ENCODE assay signal across 8 cellular contexts in genomic region chr2:120442541-120442922, GRCh38.
A peak's percentile ranks its signal among the peaks of the same experiment; 100 is the strongest.
DNase-seq lines count a peak whose midpoint lies in the region; ATAC-seq and TF ChIP-seq lines count a peak whose summit lies in the region.

No MANE protein-coding gene starts in this region.

- H2AFZ ChIP-seq in osteoblast (ENCODE audit: low read length), result peak overlapping the region; percentile 25

- H3K4me3 Mint-ChIP-seq in CD8-positive, alpha-beta memory T cell, result peak overlapping the region in 2 of 7 donors; percentile 32 to 34
- H3K4me3 Mint-ChIP-seq in activated T-helper 1 cell treated with anti-CD3 and anti-CD28 coated beads, Interleukin-12 subunit alpha, Interleukin-12 subunit beta, Interleukin-2, Interleukin-4 antibody, amounts not matched to agents 30 ng/mL and 10 ng/mL and 1 ng/mL, durations not matched to agents 14 hours and 24 hours and 36 hours, result peak overlapping the region; percentile 30
- H3K4me3 Mint-ChIP-seq in stimulated activated memory B cell treated with anti-CD40 and anti-IgM and Interleukin-4, amounts not matched to agents 10 μg/mL and 1 μg/mL and 100 μg/mL, for 72 hours, result no peak overlapping the region

- no peaks in the 10 kb centered on the region for H4K20me1 ChIP-seq in osteoblast (ENCODE audit: insufficient read depth, low read length)

- peaks cover 34 to 75% of the 10 kb centered on the region in 2 donors for H3K27me3 Mint-ChIP-seq in CD8-positive, alpha-beta memory T cell
- peaks cover 43% of the 10 kb centered on the region for H3K27me3 Mint-ChIP-seq in activated T-helper 1 cell treated with anti-CD3 and anti-CD28 coated beads, Interleukin-12 subunit alpha, Interleukin-12 subunit beta, Interleukin-2, Interleukin-4 antibody, amounts not matched to agents 30 ng/mL and 10 ng/mL and 1 ng/mL, durations not matched to agents 14 hours and 24 hours and 36 hours (ENCODE audit: insufficient read depth)
- H3K27me3 Mint-ChIP-seq in stimulated activated memory B cell treated with anti-CD40 and anti-IgM and Interleukin-4, amounts not matched to agents 10 μg/mL and 1 μg/mL and 100 μg/mL, for 72 hours, result peaks cover 87% of the 10 kb centered on the region

- POLR2A ChIA-PET in CD8-positive, alpha-beta memory T cell (lab: Charles Lee), result no interaction called here

- H3K27ac Mint-ChIP-seq in CD8-positive, alpha-beta memory T cell, result no peak overlapping the region
- no peak overlapping the region for H3K27ac Mint-ChIP-seq in activated T-helper 1 cell treated with anti-CD3 and anti-CD28 coated beads, Interleukin-12 subunit alpha, Interleukin-12 subunit beta, Interleukin-2, Interleukin-4 antibody, amounts not matched to agents 30 ng/mL and 10 ng/mL and 1 ng/mL, durations not matched to agents 14 hours and 24 hours and 36 hours
- no peak overlapping the region for H3K27ac Mint-ChIP-seq in stimulated activated memory B cell treated with anti-CD40 and anti-IgM and Interleukin-4, amounts not matched to agents 10 μg/mL and 1 μg/mL and 100 μg/mL, for 72 hours

- H3K79me2 ChIP-seq in osteoblast (ENCODE audit: insufficient read depth, low read length), result no peaks in the 10 kb centered on the region

- no peak for TF ChIP-seq CTCF in heart left ventricle (IDR thresholded peaks at IDR 0.05)
- no peak for TF ChIP-seq CTCF in osteoblast (IDR thresholded peaks at IDR 0.05; ENCODE audit: extremely low read depth, low read depth, low read length)

- TF ChIP-seq POLR2A in heart left ventricle (IDR thresholded peaks at IDR 0.05), result no peak

- CTCF ChIA-PET in CD8-positive, alpha-beta memory T cell (lab: Charles Lee), result no interaction called here

- peak overlapping the region; percentile 34 for H3K4me3 ChIP-seq in CD8-positive, alpha-beta memory T cell (ENCODE audit: low read length)
- H3K4me3 ChIP-seq in heart left ventricle, result peak overlapping the region; percentile 0 to 49 (median 38)
- peak overlapping the region; percentile 65 for H3K4me3 ChIP-seq in osteoblast (ENCODE audit: insufficient read depth, low read length)

- no peaks in the 10 kb centered on the region for H3K4me1 ChIP-seq in CD8-positive, alpha-beta memory T cell (ENCODE audit: insufficient read depth, low read length)
- peaks cover 5 to 17% (median 15%) of the 10 kb centered on the region in 12 donors for H3K4me1 ChIP-seq in heart left ventricle
- H3K4me1 ChIP-seq in osteoblast (ENCODE audit: insufficient read depth, low read length), result peaks cover 7% of the 10 kb centered on the region

- no peak overlapping the region for H3K27ac ChIP-seq in CD8-positive, alpha-beta memory T cell (ENCODE audit: low read depth, low read length)
- H3K27ac ChIP-seq in heart left ventricle (no peak overlapping the region), osteoblast (ENCODE audit: low read depth, low read length) (no peak overlapping the region)

- no peak for DNase-seq in CD8-positive, alpha-beta memory T cell
- DNase-seq in activated T-helper 1 cell treated with anti-CD3 and anti-CD28 coated beads, Interleukin-12 subunit alpha, Interleukin-12 subunit beta, Interleukin-2, Interleukin-4 antibody, amounts not matched to agents 30 ng/mL and 10 ng/mL and 1 ng/mL, durations not matched to agents 14 hours and 24 hours and 36 hours (ENCODE audit: low spot score), result no peak
- DNase-seq in heart left ventricle (no peak), osteoblast (ENCODE audit: insufficient read length, low spot score, missing footprints) (peak; percentile 81), AG08395 (ENCODE audit: low spot score) (no peak), LoVo (ENCODE audit: low spot score) (no peak)

- ATAC-seq in heart left ventricle, result no peak
- no peak for ATAC-seq in stimulated activated memory B cell treated with anti-CD40 and anti-IgM and Interleukin-4, amounts not matched to agents 10 μg/mL and 1 μg/mL and 100 μg/mL, for 72 hours
- ATAC-seq in GM18873 (IDR thresholded peaks at IDR 0.05; ENCODE audit: low FRiP score, unreplicated experiment), result no peak

- WGBS in heart left ventricle, 4 donors, result 2 to 7% (median 4%) methylated on average over 15 to 16 of the region's 16 CpGs

- intact Hi-C loops in activated T-helper 1 cell treated with anti-CD3 and anti-CD28 coated beads, Interleukin-12 subunit alpha, Interleukin-12 subunit beta, Interleukin-2, Interleukin-4 antibody, amounts not matched to agents 30 ng/mL and 10 ng/mL and 1 ng/mL, durations not matched to agents 14 hours and 24 hours and 36 hours (cut with micrococcal nuclease), result no loop called here
- intact Hi-C loops in heart left ventricle (cut with DNase I), result no loop called here

- H3K36me3 Mint-ChIP-seq in CD8-positive, alpha-beta memory T cell, result no peaks in the 10 kb centered on the region
- H3K36me3 Mint-ChIP-seq in activated T-helper 1 cell treated with anti-CD3 and anti-CD28 coated beads, Interleukin-12 subunit alpha, Interleukin-12 subunit beta, Interleukin-2, Interleukin-4 antibody, amounts not matched to agents 30 ng/mL and 10 ng/mL and 1 ng/mL, durations not matched to agents 14 hours and 24 hours and 36 hours (ENCODE audit: low read depth), result no peaks in the 10 kb centered on the region
- H3K36me3 Mint-ChIP-seq in stimulated activated memory B cell treated with anti-CD40 and anti-IgM and Interleukin-4, amounts not matched to agents 10 μg/mL and 1 μg/mL and 100 μg/mL, for 72 hours, result no peaks in the 10 kb centered on the region

- peaks cover 0 to 9% (median 3%) of the 10 kb centered on the region in 3 donors for H3K4me1 Mint-ChIP-seq in CD8-positive, alpha-beta memory T cell
- peaks cover 5% of the 10 kb centered on the region for H3K4me1 Mint-ChIP-seq in activated T-helper 1 cell treated with anti-CD3 and anti-CD28 coated beads, Interleukin-12 subunit alpha, Interleukin-12 subunit beta, Interleukin-2, Interleukin-4 antibody, amounts not matched to agents 30 ng/mL and 10 ng/mL and 1 ng/mL, durations not matched to agents 14 hours and 24 hours and 36 hours (ENCODE audit: low read depth)
- H3K4me1 Mint-ChIP-seq in stimulated activated memory B cell treated with anti-CD40 and anti-IgM and Interleukin-4, amounts not matched to agents 10 μg/mL and 1 μg/mL and 100 μg/mL, for 72 hours, result no peaks in the 10 kb centered on the region

- H3K9me3 Mint-ChIP-seq in CD8-positive, alpha-beta memory T cell, result no peaks in the 10 kb centered on the region
- no peaks in the 10 kb centered on the region for H3K9me3 Mint-ChIP-seq in activated T-helper 1 cell treated with anti-CD3 and anti-CD28 coated beads, Interleukin-12 subunit alpha, Interleukin-12 subunit beta, Interleukin-2, Interleukin-4 antibody, amounts not matched to agents 30 ng/mL and 10 ng/mL and 1 ng/mL, durations not matched to agents 14 hours and 24 hours and 36 hours
- H3K9me3 Mint-ChIP-seq in stimulated activated memory B cell treated with anti-CD40 and anti-IgM and Interleukin-4, amounts not matched to agents 10 μg/mL and 1 μg/mL and 100 μg/mL, for 72 hours, result no peaks in the 10 kb centered on the region

- no peaks in the 10 kb centered on the region for H3K36me3 ChIP-seq in CD8-positive, alpha-beta memory T cell (ENCODE audit: insufficient read depth, low read length)
- H3K36me3 ChIP-seq in heart left ventricle (no peaks in the 10 kb centered on the region), osteoblast (ENCODE audit: insufficient read depth, low read length) (no peaks in the 10 kb centered on the region)

- peaks cover 3% of the 10 kb centered on the region for H3K27me3 ChIP-seq in CD8-positive, alpha-beta memory T cell (ENCODE audit: insufficient read depth, low read length, poor library complexity, severe bottlenecking)
- H3K27me3 ChIP-seq in heart left ventricle, result peaks cover 6 to 46% (median 23%) of the 10 kb centered on the region in 9 donors
- H3K27me3 ChIP-seq in osteoblast (ENCODE audit: insufficient read depth, low read length), result peaks cover 27% of the 10 kb centered on the region

- H3K9me3 ChIP-seq in CD8-positive, alpha-beta memory T cell (ENCODE audit: low read length), result no peaks in the 10 kb centered on the region
- H3K9me3 ChIP-seq in heart left ventricle (no peaks in the 10 kb centered on the region), osteoblast (ENCODE audit: low read depth, low read length) (no peaks in the 10 kb centered on the region)

- peak overlapping the region; percentile 77 for H3K4me2 ChIP-seq in osteoblast (ENCODE audit: insufficient read depth, low read length)
